ENCODE assay signal across 9 cellular contexts in the genomic region with DNA sequence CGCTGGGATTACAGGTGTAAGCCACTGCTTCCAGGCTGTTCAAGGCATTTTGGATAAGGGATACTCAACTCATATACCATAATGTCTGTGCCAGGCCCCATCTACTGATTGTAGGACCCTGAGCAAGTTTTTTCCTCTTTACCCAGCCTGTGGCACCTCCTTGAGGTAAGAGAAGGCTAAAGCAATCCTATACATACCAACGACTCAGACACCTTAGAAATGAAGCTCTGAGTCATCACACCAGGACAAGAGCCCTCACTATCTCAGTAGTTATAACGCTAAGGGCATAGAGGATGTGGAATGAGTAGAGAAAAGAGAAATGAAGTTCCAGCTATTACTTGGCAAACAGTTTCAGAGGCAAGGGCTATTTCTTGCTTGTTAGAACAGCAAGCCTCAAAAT. TPM values are rescaled to one million over a fixed set of nuclear protein-coding genes. Genes with fewer than 3 reads are reported as not detected.
DNase-seq lines count a peak whose midpoint lies in the region; ATAC-seq and TF ChIP-seq lines count a peak whose summit lies in the region.
"Had no signal": no experiment of that assay in that cellular context is flagged by ENCODE, and none has a peak within 500 bp of the region (broad histone marks: within the 10 kb centered on the region; RNA-seq: fewer than 3 reads in every experiment).

No MANE protein-coding gene starts in this region.

- H3K9me2 ChIP-seq in HCT116 (ENCODE audit: insufficient read depth) = no peaks in the 10 kb centered on the region

- ATAC-seq in HCT116 = peak; percentile 78
- ATAC-seq in T-helper 17 cell = no peak
- ATAC-seq in HG03571 (IDR thresholded peaks at IDR 0.05; ENCODE audit: unreplicated experiment) = no peak
- ATAC-seq in aorta (ENCODE audit: low FRiP score) = no peak
- no peak for ATAC-seq in upper lobe of right lung

- intact Hi-C loops in HCT116 (cut with micrococcal nuclease) = no loop called here
- intact Hi-C loops in aorta (cut with DNase I) = no loop called here
- intact Hi-C loops in upper lobe of right lung (cut with DNase I) = no loop called here

- no peaks in the 10 kb centered on the region; a peak in 1 of 4 replicates for H3K36me3 ChIP-seq in HCT116 (ENCODE audit: control insufficient read depth in 1 of 2, insufficient read depth in 2 of 2, low read length in 2 of 2)
- peaks cover 0 to 2% of the 10 kb centered on the region in 2 donors for H3K36me3 ChIP-seq in aorta (ENCODE audit: control insufficient read depth in 1 of 2, insufficient read depth in 2 of 2, low read length in 1 of 2)
- no peaks in the 10 kb centered on the region for H3K36me3 ChIP-seq in upper lobe of right lung

- H3K4me1 ChIP-seq in HCT116 (ENCODE audit: control insufficient read depth in 1 of 2, insufficient read depth in 2 of 2, low read length in 2 of 2) (no peaks in the 10 kb centered on the region; a peak in 1 of 4 replicates), aorta (ENCODE audit: control insufficient read depth in 1 of 2, insufficient read depth in 2 of 2, low read length in 2 of 2) (peaks cover 2 to 3% of the 10 kb centered on the region in 2 donors), upper lobe of right lung (no peaks in the 10 kb centered on the region)

- H2AFZ ChIP-seq in HCT116 (ENCODE audit: low read depth, low read length, poor library complexity, severe bottlenecking) = no peak overlapping the region

- H3K4me1 Mint-ChIP-seq in T-helper 17 cell = peaks cover 9% of the 10 kb centered on the region

- H3K4me2 ChIP-seq in HCT116 (ENCODE audit: low read length) = no peak overlapping the region

- TF ChIP-seq RAD21 in HCT116 (IDR thresholded peaks at IDR 0.05; ENCODE audit: low read depth) = peak; percentile 48

- H3K79me2 ChIP-seq in HCT116 (ENCODE audit: insufficient read depth, low read length) = peaks cover 12% of the 10 kb centered on the region

- DNase-seq in ELF-1 (ENCODE audit: low read depth, low spot score) (peak; percentile 17), HCT116 (ENCODE audit: low read depth, low spot score) (no peak), T-helper 17 cell (no peak), iPS-NIHi7 (ENCODE audit: extremely low spot score) (peak; percentile 67), aorta (no peak), AML-193 (lab: John Stamatoyannopoulos, UW) (no peak), upper lobe of right lung (no peak)
- DNase-seq: NCI-H2171 had no signal

- CTCF ChIA-PET in HCT116 (lab: Charles Lee) = interaction anchor here (0.5 to 1.4 kb wide), 7 partner anchors 12 to 973 kb away, joined by 3 to 5 read pairs (median 3); a partner anchor contains a TSS

- H3K9me3 ChIP-seq in HCT116 (ENCODE audit: control insufficient read depth in 1 of 2, insufficient read depth in 1 of 2, low read depth in 1 of 2, low read length in 2 of 2) (no peaks in the 10 kb centered on the region), T-helper 17 cell (ENCODE audit: control insufficient read depth, low read length, poor library complexity, severe bottlenecking) (no peaks in the 10 kb centered on the region), aorta (ENCODE audit: control insufficient read depth, low read length) (no peaks in the 10 kb centered on the region), upper lobe of right lung (no peaks in the 10 kb centered on the region)

- H3K4me3 ChIP-seq in HCT116 (replicated peaks in 1 of 2; ENCODE audit: low read depth in 1 of 2, low read length in 2 of 2) (no peak overlapping the region), aorta (ENCODE audit: low read length in 2 of 2) (no peak overlapping the region), upper lobe of right lung (no peak overlapping the region)

- H3K9ac ChIP-seq in HCT116 (ENCODE audit: low read length) = no peak overlapping the region

- H3K27ac Mint-ChIP-seq in T-helper 17 cell = peak overlapping the region; percentile 24

- no peak overlapping the region for H3K27ac ChIP-seq in HCT116 (ENCODE audit: low read depth, low read length)
- no peak overlapping the region for H3K27ac ChIP-seq in aorta (ENCODE audit: low read depth in 1 of 2, low read length in 2 of 2)
- H3K27ac ChIP-seq in upper lobe of right lung = no peak overlapping the region

- peak in 2 of 3 experiments; percentile 17 to 50; a peak in 2 of 6 replicates for TF ChIP-seq CTCF in HCT116 (IDR thresholded peaks at IDR 0.05 in 2 of 3, conservative IDR thresholded peaks at IDR 0.05 in 1 of 3; ENCODE audit: borderline replicate concordance in 1 of 3, insufficient read depth in 1 of 3, low read depth in 2 of 3, low read length in 2 of 3)
- TF ChIP-seq CTCF in upper lobe of right lung (IDR thresholded peaks at IDR 0.05) = no peak

- RAD21 ChIA-PET in HCT116 (lab: Charles Lee; ENCODE audit: low non-redundant PET in 1 of 2, low total read pairs in 2 of 2, uncharacterized antibody in 2 of 2, unreplicated experiment in 2 of 2) = interaction anchor here in 1 of 2 experiments (0.5 kb wide), 1 partner anchor 118 kb away, joined by 4 read pairs; no protein-coding TSS in a partner anchor

- TF ChIP-seq POLR2A in HCT116 (IDR thresholded peaks at IDR 0.05; ENCODE audit: borderline replicate concordance, extremely low read depth, insufficient read depth, insufficient read length) = no peak

- BruUV-seq in HCT116 (replicated peaks; lab: Mats Ljungman, UMichigan) = no TSS peak

- no peaks in the 10 kb centered on the region for H3K36me3 Mint-ChIP-seq in T-helper 17 cell (ENCODE audit: low read depth)

- no peaks in the 10 kb centered on the region for H4K20me1 ChIP-seq in HCT116 (ENCODE audit: insufficient read depth)

- 69 to 70% methylated on average over 3 of the region's 3 CpGs for WGBS in aorta, 2 donors

- POLR2A ChIA-PET in HCT116 (lab: Charles Lee) = no interaction called here

- H3K27me3 ChIP-seq in HCT116 (ENCODE audit: insufficient read depth, low read length) (no peaks in the 10 kb centered on the region), aorta (ENCODE audit: control insufficient read depth in 1 of 2, insufficient read depth in 2 of 2, low read length in 1 of 2) (no peaks in the 10 kb centered on the region), upper lobe of right lung (no peaks in the 10 kb centered on the region)

- H3K4me3 Mint-ChIP-seq in T-helper 17 cell = no peak overlapping the region

- no peaks in the 10 kb centered on the region for H3K27me3 Mint-ChIP-seq in T-helper 17 cell

TF ChIP-seq in HCT116, 20 proteins besides CTCF, POLR2A, EP300 and RAD21:
- TF ChIP-seq CBX3 (IDR thresholded peaks at IDR 0.05; ENCODE audit: low read depth) (no peak), YY1 (IDR thresholded peaks at IDR 0.05; ENCODE audit: extremely low read depth, insufficient replicate concordance, low read depth, low read length) (no peak), ELF1 (IDR thresholded peaks at IDR 0.05; ENCODE audit: borderline replicate concordance, low read depth) (no peak)
- TF ChIP-seq, protein P1, sequence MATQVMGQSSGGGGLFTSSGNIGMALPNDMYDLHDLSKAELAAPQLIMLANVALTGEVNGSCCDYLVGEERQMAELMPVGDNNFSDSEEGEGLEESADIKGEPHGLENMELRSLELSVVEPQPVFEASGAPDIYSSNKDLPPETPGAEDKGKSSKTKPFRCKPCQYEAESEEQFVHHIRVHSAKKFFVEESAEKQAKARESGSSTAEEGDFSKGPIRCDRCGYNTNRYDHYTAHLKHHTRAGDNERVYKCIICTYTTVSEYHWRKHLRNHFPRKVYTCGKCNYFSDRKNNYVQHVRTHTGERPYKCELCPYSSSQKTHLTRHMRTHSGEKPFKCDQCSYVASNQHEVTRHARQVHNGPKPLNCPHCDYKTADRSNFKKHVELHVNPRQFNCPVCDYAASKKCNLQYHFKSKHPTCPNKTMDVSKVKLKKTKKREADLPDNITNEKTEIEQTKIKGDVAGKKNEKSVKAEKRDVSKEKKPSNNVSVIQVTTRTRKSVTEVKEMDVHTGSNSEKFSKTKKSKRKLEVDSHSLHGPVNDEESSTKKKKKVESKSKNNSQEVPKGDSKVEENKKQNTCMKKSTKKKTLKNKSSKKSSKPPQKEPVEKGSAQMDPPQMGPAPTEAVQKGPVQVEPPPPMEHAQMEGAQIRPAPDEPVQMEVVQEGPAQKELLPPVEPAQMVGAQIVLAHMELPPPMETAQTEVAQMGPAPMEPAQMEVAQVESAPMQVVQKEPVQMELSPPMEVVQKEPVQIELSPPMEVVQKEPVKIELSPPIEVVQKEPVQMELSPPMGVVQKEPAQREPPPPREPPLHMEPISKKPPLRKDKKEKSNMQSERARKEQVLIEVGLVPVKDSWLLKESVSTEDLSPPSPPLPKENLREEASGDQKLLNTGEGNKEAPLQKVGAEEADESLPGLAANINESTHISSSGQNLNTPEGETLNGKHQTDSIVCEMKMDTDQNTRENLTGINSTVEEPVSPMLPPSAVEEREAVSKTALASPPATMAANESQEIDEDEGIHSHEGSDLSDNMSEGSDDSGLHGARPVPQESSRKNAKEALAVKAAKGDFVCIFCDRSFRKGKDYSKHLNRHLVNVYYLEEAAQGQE (IDR thresholded peaks at IDR 0.05; ENCODE audit: low read depth) = no peak

RNA-seq across cellular contexts. Expression of a gene that starts 16.9 kb away (rescaled TPM):
- total RNA-seq in HCT116 (2021; ENCODE audit: unreplicated experiment) = 29.3 TPM
- polyA plus RNA-seq in HCT116 (2012) = 19.0 and 22.9 TPM in 2 replicates
- 10 to 100 TPM; 25.5 to 26.0 TPM for total RNA-seq in T-helper 17 cell
- total RNA-seq in aorta = 10 to 100 TPM; 35.7 to 37.6 TPM
- polyA plus RNA-seq in aorta = 10 to 100 TPM; 31.4 to 31.8 TPM
- total RNA-seq in upper lobe of right lung = 30.3 TPM

RNA-seq across cellular contexts. Expression of a gene that starts 44.6 kb away (rescaled TPM):
- total RNA-seq in HCT116 (2021; ENCODE audit: unreplicated experiment) = 27.9 TPM
- polyA plus RNA-seq in HCT116 (2012) = 13.2 and 16.9 TPM in 2 replicates
- total RNA-seq in T-helper 17 cell = 1 to 10 TPM; 9.0 to 9.7 TPM
- total RNA-seq in aorta = 1 to 10 TPM; 7.1 to 7.7 TPM
- polyA plus RNA-seq in aorta = 10 to 100 TPM in 1 of 2 donors, 1 to 10 TPM in 1; 7.1 to 10.6 TPM
- 7.5 TPM for total RNA-seq in upper lobe of right lung

Comparison
In these comparisons a context has a peak if more than half of its experiments do, and no peak if none do; other contexts are left out.
1. DNase-seq: peak in ELF-1 (single experiment) and iPS-NIHi7 (single experiment); none in HCT116 (single experiment), T-helper 17 cell (0 of 3), aorta (0 of 2), AML-193 (0 of 2) and upper lobe of right lung (single experiment).